1 cellular context compared by ENCODE assay signal in the genomic region with DNA sequence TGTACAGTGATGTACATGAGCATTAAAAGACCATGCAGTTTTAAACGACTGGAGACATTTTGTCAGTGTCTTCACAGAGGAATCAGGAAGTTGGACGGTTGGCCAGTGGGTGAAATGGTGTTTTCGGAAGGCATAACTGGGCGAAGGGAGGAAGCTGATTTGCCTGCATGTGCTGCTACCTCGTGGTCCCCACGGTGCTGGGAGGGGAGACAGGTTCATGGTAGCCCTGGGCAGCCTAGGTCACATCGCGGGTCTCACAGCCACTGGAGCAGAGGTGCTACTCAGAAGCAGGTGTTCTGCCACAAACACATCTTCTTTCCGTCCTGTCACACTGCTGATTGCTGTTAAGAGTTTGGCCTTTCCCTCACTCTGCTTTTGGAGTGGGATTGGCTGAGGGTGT.
A peak's percentile ranks its signal among the peaks of the same experiment; 100 is the strongest.
TF ChIP-seq lines count a peak whose summit lies in the region.

No MANE protein-coding gene starts in this region.

TF ChIP-seq in GM12878, 131 proteins besides CTCF, POLR2A, EP300 and RAD21 (continued from another document):
- TF ChIP-seq, protein P1, sequence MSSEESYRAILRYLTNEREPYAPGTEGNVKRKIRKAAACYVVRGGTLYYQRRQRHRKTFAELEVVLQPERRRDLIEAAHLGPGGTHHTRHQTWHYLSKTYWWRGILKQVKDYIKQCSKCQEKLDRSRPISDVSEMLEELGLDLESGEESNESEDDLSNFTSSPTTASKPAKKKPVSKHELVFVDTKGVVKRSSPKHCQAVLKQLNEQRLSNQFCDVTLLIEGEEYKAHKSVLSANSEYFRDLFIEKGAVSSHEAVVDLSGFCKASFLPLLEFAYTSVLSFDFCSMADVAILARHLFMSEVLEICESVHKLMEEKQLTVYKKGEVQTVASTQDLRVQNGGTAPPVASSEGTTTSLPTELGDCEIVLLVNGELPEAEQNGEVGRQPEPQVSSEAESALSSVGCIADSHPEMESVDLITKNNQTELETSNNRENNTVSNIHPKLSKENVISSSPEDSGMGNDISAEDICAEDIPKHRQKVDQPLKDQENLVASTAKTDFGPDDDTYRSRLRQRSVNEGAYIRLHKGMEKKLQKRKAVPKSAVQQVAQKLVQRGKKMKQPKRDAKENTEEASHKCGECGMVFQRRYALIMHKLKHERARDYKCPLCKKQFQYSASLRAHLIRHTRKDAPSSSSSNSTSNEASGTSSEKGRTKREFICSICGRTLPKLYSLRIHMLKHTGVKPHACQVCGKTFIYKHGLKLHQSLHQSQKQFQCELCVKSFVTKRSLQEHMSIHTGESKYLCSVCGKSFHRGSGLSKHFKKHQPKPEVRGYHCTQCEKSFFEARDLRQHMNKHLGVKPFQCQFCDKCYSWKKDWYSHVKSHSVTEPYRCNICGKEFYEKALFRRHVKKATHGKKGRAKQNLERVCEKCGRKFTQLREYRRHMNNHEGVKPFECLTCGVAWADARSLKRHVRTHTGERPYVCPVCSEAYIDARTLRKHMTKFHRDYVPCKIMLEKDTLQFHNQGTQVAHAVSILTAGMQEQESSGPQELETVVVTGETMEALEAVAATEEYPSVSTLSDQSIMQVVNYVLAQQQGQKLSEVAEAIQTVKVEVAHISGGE (CRISPR knock-in tag; IDR thresholded peaks at IDR 0.05) = no peak
- TF ChIP-seq IKZF2 (IDR thresholded peaks at IDR 0.05) = peak in 1 of 2 experiments; percentile 22; a peak in 1 of 4 replicates
- TF ChIP-seq, protein P2, sequence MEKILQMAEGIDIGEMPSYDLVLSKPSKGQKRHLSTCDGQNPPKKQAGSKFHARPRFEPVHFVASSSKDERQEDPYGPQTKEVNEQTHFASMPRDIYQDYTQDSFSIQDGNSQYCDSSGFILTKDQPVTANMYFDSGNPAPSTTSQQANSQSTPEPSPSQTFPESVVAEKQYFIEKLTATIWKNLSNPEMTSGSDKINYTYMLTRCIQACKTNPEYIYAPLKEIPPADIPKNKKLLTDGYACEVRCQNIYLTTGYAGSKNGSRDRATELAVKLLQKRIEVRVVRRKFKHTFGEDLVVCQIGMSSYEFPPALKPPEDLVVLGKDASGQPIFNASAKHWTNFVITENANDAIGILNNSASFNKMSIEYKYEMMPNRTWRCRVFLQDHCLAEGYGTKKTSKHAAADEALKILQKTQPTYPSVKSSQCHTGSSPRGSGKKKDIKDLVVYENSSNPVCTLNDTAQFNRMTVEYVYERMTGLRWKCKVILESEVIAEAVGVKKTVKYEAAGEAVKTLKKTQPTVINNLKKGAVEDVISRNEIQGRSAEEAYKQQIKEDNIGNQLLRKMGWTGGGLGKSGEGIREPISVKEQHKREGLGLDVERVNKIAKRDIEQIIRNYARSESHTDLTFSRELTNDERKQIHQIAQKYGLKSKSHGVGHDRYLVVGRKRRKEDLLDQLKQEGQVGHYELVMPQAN (conservative IDR thresholded peaks at IDR 0.05) = no peak
- no peak for TF ChIP-seq EGR1 (IDR thresholded peaks at IDR 0.05; ENCODE audit: borderline replicate concordance in 1 of 2, low read depth in 2 of 2, low read length in 2 of 2)
- TF ChIP-seq ZNF687 (IDR thresholded peaks at IDR 0.05) = peak; percentile 84
- no peak for TF ChIP-seq RELA (IDR thresholded peaks at IDR 0.05; ENCODE audit: borderline replicate concordance, partially characterized antibody)
